ENCODE assay signal across 8 cellular contexts in the genomic region with DNA sequence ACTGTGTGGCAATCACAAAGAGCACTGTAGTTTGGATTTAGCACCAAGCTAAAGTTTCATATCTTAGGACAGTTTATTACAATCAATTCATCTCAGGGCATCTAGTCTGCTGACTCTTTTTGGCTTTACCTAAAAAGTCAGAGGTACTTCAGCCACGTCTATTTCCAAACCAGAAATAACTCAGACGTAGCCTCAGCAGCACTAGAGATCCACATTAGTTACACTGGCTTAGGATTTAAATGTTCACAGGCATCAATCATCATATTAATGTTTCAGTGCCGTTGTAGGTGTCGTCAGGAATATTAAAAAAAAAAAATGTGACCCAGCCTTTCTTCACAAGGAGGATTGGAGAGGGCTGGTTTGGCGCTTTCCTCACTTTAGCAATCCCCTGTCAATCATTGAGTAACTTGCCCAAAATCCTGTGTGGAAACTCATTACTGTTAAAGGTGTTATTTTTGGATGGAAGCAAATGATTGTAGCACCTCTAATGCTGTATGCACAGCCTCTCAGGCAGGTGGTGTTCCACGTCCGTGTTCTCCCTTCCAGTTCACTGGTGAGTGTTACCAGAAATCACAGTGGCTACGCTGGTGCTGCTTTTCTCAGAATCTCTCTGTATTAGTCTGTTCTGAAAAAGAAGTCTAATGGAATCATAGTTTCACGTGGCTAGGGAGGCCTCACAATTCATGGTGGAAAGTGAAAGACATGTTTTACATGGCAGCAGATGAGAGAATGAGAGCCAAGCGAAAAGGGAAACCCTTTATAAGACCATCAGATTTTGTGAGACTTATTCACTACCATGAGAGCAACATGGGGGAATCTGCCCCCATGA. TPM values are rescaled to one million over a fixed set of nuclear protein-coding genes. Genes with fewer than 3 reads are reported as not detected.
A peak's percentile ranks its signal among the peaks of the same experiment; 100 is the strongest.
DNase-seq lines count a peak whose midpoint lies in the region; ATAC-seq, FAIRE-seq and TF ChIP-seq lines count a peak whose summit lies in the region.

No MANE protein-coding gene starts in this region.

- no peaks in the 10 kb centered on the region for H4K20me1 ChIP-seq in GM12878 (ENCODE audit: control insufficient read depth, insufficient read depth)

- H3K27ac ChIP-seq in GM12878 (ENCODE audit: control insufficient read depth, insufficient read depth) (peak overlapping the region; percentile 56), testis (no peak overlapping the region)

- H3K36me3 Mint-ChIP-seq in Caco-2 (ENCODE audit: insufficient read depth, unreplicated experiment): no peaks in the 10 kb centered on the region

- in situ Hi-C loops in GM12878 (cut with MboI): no loop called here

- no peak overlapping the region for H3K4me3 ChIP-seq in Caco-2 (ENCODE audit: low read depth, low read length)
- peak overlapping the region; percentile 4; the same call in 1 of the 2 replicates for H3K4me3 ChIP-seq in GM12878
- H3K4me3 ChIP-seq in testis: no peak overlapping the region

- H3K36me3 ChIP-seq in Caco-2 (ENCODE audit: control insufficient read depth, insufficient read depth, low read length) (no peaks in the 10 kb centered on the region), GM12878 (ENCODE audit: control insufficient read depth in 2 of 2, insufficient read depth in 2 of 2, low read length in 1 of 2) (no peaks in the 10 kb centered on the region), testis (ENCODE audit: low read depth, missing control alignments) (no peaks in the 10 kb centered on the region)

- RAD21 ChIA-PET in GM12878 (lab: Charles Lee; ENCODE audit: unreplicated experiment): no interaction called here

- peak; percentile 78 for ATAC-seq in GM19351 (IDR thresholded peaks at IDR 0.05; ENCODE audit: unreplicated experiment)
- ATAC-seq in HG03108 (IDR thresholded peaks at IDR 0.05; ENCODE audit: unreplicated experiment): peak; percentile 74
- ATAC-seq in GM12878: peak; percentile 83

- H3K4me3 Mint-ChIP-seq in Caco-2 (ENCODE audit: unreplicated experiment): no peak overlapping the region

- DNase-seq in Caco-2 (no peak), GM12878 (ENCODE audit: low read depth, low spot score) (peak; percentile 37), GOT3 (lab: John Stamatoyannopoulos, UW) (no peak), testis (no peak), mucosa of gallbladder (ENCODE audit: low spot score) (no peak), A172 (ENCODE audit: low spot score) (no peak)

- FAIRE-seq in GM12878 (lab: Jason Lieb, UNC): no peak

- H3K4me1 ChIP-seq in Caco-2 (no peaks in the 10 kb centered on the region), GM12878 (ENCODE audit: control insufficient read depth, insufficient read depth, low read length) (peaks cover 12% of the 10 kb centered on the region), testis (peaks cover 5% of the 10 kb centered on the region)

- H3K4me2 ChIP-seq in GM12878 (ENCODE audit: control insufficient read depth, insufficient read depth): peak overlapping the region; percentile 58

- 49% methylated on average over 10 of the region's 10 CpGs for WGBS in GM12878 (ENCODE audit: insufficient coverage, insufficient replicate concordance, low lambda C conversion rate, missing lambda C conversion rate)
- 87 to 93% methylated on average over 10 of the region's 10 CpGs for whole genome bisulfite sequencing in testis, 2 donors

- CTCF ChIA-PET in Caco-2 (lab: Charles Lee): no interaction called here
- CTCF ChIA-PET in GM12878 (lab: Yijun Ruan, JAX): no interaction called here

- intact Hi-C loops in Caco-2 (cut with micrococcal nuclease; ENCODE audit: unreplicated experiment): no loop called here
- intact Hi-C loops in GM12878 (cut with micrococcal nuclease; ENCODE audit: unreplicated experiment): loop anchor here (1.0 to 10.0 kb wide), 3 partner anchors 12 to 263 kb away; a partner anchor contains a TSS
- intact Hi-C loops in testis (cut with DNase I; ENCODE audit: low total_unique reads): no loop called here

- TF ChIP-seq EP300 in GM12878 (IDR thresholded peaks at IDR 0.05; ENCODE audit: borderline replicate concordance in 1 of 2, control insufficient read depth in 1 of 2, low read depth in 2 of 2, low read length in 2 of 2): no peak

- H3K4me1 Mint-ChIP-seq in Caco-2 (ENCODE audit: low read depth, unreplicated experiment): no peaks in the 10 kb centered on the region

- H3K79me2 ChIP-seq in GM12878 (ENCODE audit: control insufficient read depth, insufficient read depth, low read length): peaks cover 3% of the 10 kb centered on the region

- H3K9ac ChIP-seq in GM12878 (ENCODE audit: control insufficient read depth, insufficient read depth, low read length): peak overlapping the region; percentile 43

- TF ChIP-seq POLR2A in GM12878 (IDR thresholded peaks at IDR 0.05; ENCODE audit: low read depth, low read length): no peak
- TF ChIP-seq POLR2A in testis (IDR thresholded peaks at IDR 0.05): no peak

- H3K9me3 Mint-ChIP-seq in Caco-2 (ENCODE audit: unreplicated experiment): no peaks in the 10 kb centered on the region

- peak overlapping the region; percentile 25 for H3K27ac Mint-ChIP-seq in Caco-2 (ENCODE audit: unreplicated experiment)

- peak overlapping the region; percentile 13 for H2AFZ ChIP-seq in GM12878 (ENCODE audit: control insufficient read depth, low read depth, low read length)

- BruUV-seq in Caco-2 (replicated peaks; lab: Mats Ljungman, UMichigan): no TSS peak
- no TSS peak for BruUV-seq in GM12878 (replicated peaks; lab: Mats Ljungman, UMichigan)

- H3K27me3 ChIP-seq in Caco-2 (replicated peaks; ENCODE audit: control insufficient read depth, insufficient read depth, low read length) (no peaks in the 10 kb centered on the region), GM12878 (replicated peaks in 1 of 2; ENCODE audit: control insufficient read depth in 2 of 2, insufficient read depth in 2 of 2, low read length in 1 of 2) (no peaks in the 10 kb centered on the region), testis (no peaks in the 10 kb centered on the region)

- TF ChIP-seq RAD21 in GM12878 (IDR thresholded peaks at IDR 0.05; ENCODE audit: insufficient read depth, low read depth, low read length): peak; percentile 39; the same call in 1 of the 2 replicates

- POLR2A ChIA-PET in Caco-2 (lab: Charles Lee): no interaction called here
- POLR2A ChIA-PET in GM12878 (lab: Charles Lee): interaction anchor here (0.6 to 1.4 kb wide), 2 partner anchors 44 to 113 kb away, joined by 3 read pairs; no protein-coding TSS in a partner anchor

- H3K27me3 Mint-ChIP-seq in Caco-2 (ENCODE audit: insufficient read depth, unreplicated experiment): no peaks in the 10 kb centered on the region

- TF ChIP-seq CTCF in Caco-2 (IDR thresholded peaks at IDR 0.05; ENCODE audit: insufficient read depth in 1 of 2, low read depth in 1 of 2, low read length in 1 of 2, severe bottlenecking in 1 of 2, unreplicated experiment in 1 of 2): no peak
- no peak for TF ChIP-seq CTCF in GM12878 (IDR thresholded peaks at IDR 0.05 in 2 of 3, conservative IDR thresholded peaks at IDR 0.05 in 1 of 3; ENCODE audit: control insufficient read depth in 2 of 3, extremely low read depth in 1 of 3, insufficient read depth in 1 of 3, low read depth in 3 of 3, low read length in 3 of 3)
- no peak for TF ChIP-seq CTCF in testis (IDR thresholded peaks at IDR 0.05)

- SMC1A ChIA-PET in GM12878 (lab: Charles Lee; ENCODE audit: uncharacterized antibody, unreplicated experiment): interaction anchor here (0.8 to 1.1 kb wide), 4 partner anchors 18 to 46 kb away, joined by 3 to 5 read pairs (median 3); no protein-coding TSS in a partner anchor

- H3K9me3 ChIP-seq in Caco-2: no peaks in the 10 kb centered on the region
- H3K9me3 ChIP-seq in GM12878 (replicated peaks; ENCODE audit: control insufficient read depth, insufficient read depth, low read length): no peaks in the 10 kb centered on the region; the same call in 2 of the 3 replicates
- H3K9me3 ChIP-seq in testis: no peaks in the 10 kb centered on the region

TF ChIP-seq in GM12878, 131 proteins besides CTCF, POLR2A, EP300 and RAD21 (continues in another document):
- no peak for TF ChIP-seq BCL11A (IDR thresholded peaks at IDR 0.05; ENCODE audit: low read depth, low read length)
- no peak for TF ChIP-seq EZH2 (IDR thresholded peaks at IDR 0.05; ENCODE audit: borderline replicate concordance, control insufficient read depth, low read depth, low read length)

RNA-seq across cellular contexts. Expression of a gene that starts 45.4 kb away (rescaled TPM):
- total RNA-seq in Caco-2 (2022): 52.3 and 56.1 TPM in 2 replicates
- 33.9 and 40.9 TPM in 2 replicates for total RNA-seq in GM12878 (2013; cell fraction: nucleolus; rRNA removed)
- 23.5 and 25.0 TPM in 2 replicates for total RNA-seq in GM12878 (2014; rRNA removed)
- 24.6 and 26.4 TPM in 2 replicates for total RNA-seq in GM12878 (2014; rRNA removed; fragmentation: Illumina TruSeq; extraction: Trizol)
- total RNA-seq in GM12878 (2021): 28.4 and 31.5 TPM in 2 replicates
- polyA plus RNA-seq in GM12878 (2011; ENCODE audit: low read depth): 5.9 TPM
- polyA plus RNA-seq in GM12878 (2011; rRNA removed): 77.7 and 106 TPM in 2 replicates
- 38.8 and 41.7 TPM in 2 replicates for polyA plus RNA-seq in GM12878 (2011; cell fraction: cytosol; rRNA removed)
- 31.0 and 37.9 TPM in 2 replicates for polyA plus RNA-seq in GM12878 (2011; cell fraction: nucleus; rRNA removed)
- 13.1 and 16.3 TPM in 2 replicates for polyA plus RNA-seq in GM12878 (2012)
- polyA plus RNA-seq in GM12878 (2014; fragmentation: Illumina TruSeq; extraction: Trizol): 23.4 and 24.9 TPM in 2 replicates
- 1 to 10 TPM; 9.4 to 9.9 TPM for polyA plus RNA-seq in GM12878 (2014; fragmentation: Nextera tagmentation; extraction: Ambion mirVana)
- polyA plus RNA-seq in GM12878 (2014; rRNA removed): 14.5 and 17.4 TPM in 2 replicates
- polyA plus RNA-seq in GM12878 (2016; fragmentation: Nextera tagmentation; extraction: Ambion mirVana): 10 to 100 TPM; 17.0 to 34.8 TPM
- polyA minus RNA-seq in GM12878 (2011; rRNA and poly(A)+ RNA removed): 71.1 and 138 TPM in 2 replicates
- 30.9 and 41.6 TPM in 2 replicates for polyA minus RNA-seq in GM12878 (2011; cell fraction: cytosol; rRNA and poly(A)+ RNA removed)
- polyA minus RNA-seq in GM12878 (2011; cell fraction: nucleus; rRNA and poly(A)+ RNA removed): 20.1 and 37.7 TPM in 2 replicates
- total RNA-seq in testis: 10 to 100 TPM; 59.1 to 59.3 TPM
- polyA plus RNA-seq in testis (ENCODE audit: insufficient read depth, low read depth, low replicate concordance): 22.1 TPM
- 73.8 TPM for total RNA-seq in mucosa of gallbladder
- 658 and 699 TPM in 2 replicates for total RNA-seq in A172 (2014; rRNA removed; shearing (Covaris generic))
